Comparison of ENCODE assay signal across 28 cellular contexts in the genomic region with DNA sequence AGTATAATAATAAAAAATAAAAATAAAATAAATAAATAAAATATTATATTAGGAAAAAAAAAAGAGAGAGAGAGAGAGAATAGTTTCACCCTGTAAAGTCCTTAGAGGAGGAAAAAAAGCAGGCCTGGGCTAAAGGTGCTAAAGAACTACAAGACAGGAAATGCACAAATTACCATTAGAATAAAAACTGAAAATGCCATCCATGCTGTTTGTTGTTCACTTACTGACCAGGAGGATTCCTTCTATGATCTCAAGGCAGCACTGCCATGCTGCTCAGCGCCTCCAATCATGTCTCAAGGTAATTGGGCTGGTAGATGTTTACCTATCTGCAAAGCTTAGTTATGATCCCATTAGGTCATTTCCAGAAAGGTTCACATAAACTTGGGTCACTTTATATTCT.
"Had no signal": no experiment of that assay in that cellular context is flagged by ENCODE, and none has a peak within 500 bp of the region (broad histone marks: within the 10 kb centered on the region; RNA-seq: fewer than 3 reads in every experiment).

No MANE protein-coding gene starts in this region.

- H3K4me3 Mint-ChIP-seq: stimulated activated effector memory CD8-positive, alpha-beta T cell treated with anti-CD3 and anti-CD28 coated beads, Interleukin-12 subunit alpha, Interleukin-12 subunit beta, amount 100 ng/mL, for 72 hours; stimulated activated memory B cell treated with anti-CD40 and anti-IgM and Interleukin-4, amounts not matched to agents 10 μg/mL and 1 μg/mL and 100 μg/mL, for 72 hours; stimulated activated naive B cell treated with anti-CD40 and anti-IgM and Interleukin-4, amounts not matched to agents 10 μg/mL and 1 μg/mL and 100 μg/mL, for 72 hours; stimulated activated naive CD8-positive, alpha-beta T cell treated with anti-CD3 and anti-CD28 coated beads, Interleukin-15, amount 100 ng/mL, for 72 hours; stimulated activated naive CD8-positive, alpha-beta T cell treated with anti-CD3 and anti-CD28 coated beads, Interleukin-15, Interleukin-2, amounts not matched to agents 100 ng/mL and 50 ng/mL, for 24 hours; type B pancreatic cell had no signal

- H3K27ac Mint-ChIP-seq: stimulated activated effector memory CD8-positive, alpha-beta T cell treated with anti-CD3 and anti-CD28 coated beads, Interleukin-12 subunit alpha, Interleukin-12 subunit beta, amount 100 ng/mL, for 72 hours; stimulated activated memory B cell treated with anti-CD40 and anti-IgM and Interleukin-4, amounts not matched to agents 10 μg/mL and 1 μg/mL and 100 μg/mL, for 72 hours; stimulated activated naive B cell treated with anti-CD40 and anti-IgM and Interleukin-4, amounts not matched to agents 10 μg/mL and 1 μg/mL and 100 μg/mL, for 72 hours; stimulated activated naive CD8-positive, alpha-beta T cell treated with anti-CD3 and anti-CD28 coated beads, Interleukin-15, amount 100 ng/mL, for 72 hours; stimulated activated naive CD8-positive, alpha-beta T cell treated with anti-CD3 and anti-CD28 coated beads, Interleukin-15, Interleukin-2, amounts not matched to agents 100 ng/mL and 50 ng/mL, for 24 hours; type B pancreatic cell had no signal

- H3K27ac ChIP-seq: stomach, suprapubic skin, testis, thoracic aorta, thyroid gland, tibial artery, tibial nerve, transverse colon, upper lobe of left lung, upper lobe of right lung, uterus, vagina had no signal

- H3K27me3 ChIP-seq: stomach, suprapubic skin, testis, thyroid gland, tibial artery, tibial nerve, transverse colon, upper lobe of left lung, upper lobe of right lung, uterus, vagina had no signal

- H3K4me1 Mint-ChIP-seq: stimulated activated effector memory CD8-positive, alpha-beta T cell treated with anti-CD3 and anti-CD28 coated beads, Interleukin-12 subunit alpha, Interleukin-12 subunit beta, amount 100 ng/mL, for 72 hours; stimulated activated memory B cell treated with anti-CD40 and anti-IgM and Interleukin-4, amounts not matched to agents 10 μg/mL and 1 μg/mL and 100 μg/mL, for 72 hours; stimulated activated naive B cell treated with anti-CD40 and anti-IgM and Interleukin-4, amounts not matched to agents 10 μg/mL and 1 μg/mL and 100 μg/mL, for 72 hours; stimulated activated naive CD8-positive, alpha-beta T cell treated with anti-CD3 and anti-CD28 coated beads, Interleukin-15, amount 100 ng/mL, for 72 hours had no signal

- H3K4me3 ChIP-seq: stomach, suprapubic skin, testis, thoracic aorta, thyroid gland, tibial artery, tibial nerve, transverse colon, upper lobe of left lung, upper lobe of right lung, uterus, vagina had no signal

- H3K36me3 ChIP-seq: stomach, suprapubic skin, thoracic aorta, thyroid gland, tibial artery, tibial nerve, transverse colon, upper lobe of left lung, upper lobe of right lung, uterus, vagina had no signal

- H3K36me3 Mint-ChIP-seq: stimulated activated effector memory CD8-positive, alpha-beta T cell treated with anti-CD3 and anti-CD28 coated beads, Interleukin-12 subunit alpha, Interleukin-12 subunit beta, amount 100 ng/mL, for 72 hours; stimulated activated memory B cell treated with anti-CD40 and anti-IgM and Interleukin-4, amounts not matched to agents 10 μg/mL and 1 μg/mL and 100 μg/mL, for 72 hours; stimulated activated naive B cell treated with anti-CD40 and anti-IgM and Interleukin-4, amounts not matched to agents 10 μg/mL and 1 μg/mL and 100 μg/mL, for 72 hours; type B pancreatic cell had no signal

- H3K9me3 Mint-ChIP-seq: type B pancreatic cell had no signal

- DNase-seq: stimulated activated CD4-positive, alpha-beta T cell treated with anti-CD3 and anti-CD28 coated beads, Interleukin-2, amount 100 ng/mL, for 48 hours; stimulated activated CD4-positive, alpha-beta T cell treated with anti-CD3 and anti-CD28 coated beads, Interleukin-4, amount 100 ng/mL, for 1 hour; stimulated activated CD4-positive, alpha-beta T cell treated with anti-CD3 and anti-CD28 coated beads, Interleukin-4, amount 100 ng/mL, for 24 hours; stimulated activated CD4-positive, alpha-beta T cell treated with anti-CD3 and anti-CD28 coated beads, Interleukin-4, amount 100 ng/mL, for 4 hours; stimulated activated CD8-positive, alpha-beta memory T cell treated with anti-CD3 and anti-CD28 coated beads, Interleukin-4, amount 100 ng/mL, for 48 hours; stimulated activated naive B cell treated with anti-CD40 and anti-IgM and Interleukin-4, amounts not matched to agents 10 μg/mL and 1 μg/mL and 100 μg/mL, for 72 hours; stimulated activated naive CD4-positive, alpha-beta T cell; stimulated activated naive CD4-positive, alpha-beta T cell treated with Interleukin-2 at 50 U/mL for 16 hours; stimulated activated naive CD8-positive, alpha-beta T cell treated with anti-CD3 and anti-CD28 coated beads, Interleukin-15, amount 100 ng/mL, for 72 hours; stimulated activated naive CD8-positive, alpha-beta T cell treated with anti-CD3 and anti-CD28 coated beads, Interleukin-15, Interleukin-2, amounts not matched to agents 100 U/mL and 50 U/mL, for 24 hours; stomach; substantia nigra; testis; thyroid gland; tibial artery; transverse colon; trophoblast cell; upper lobe of left lung; upper lobe of right lung; uterus had no signal

- H3K27me3 Mint-ChIP-seq: stimulated activated naive CD8-positive, alpha-beta T cell treated with anti-CD3 and anti-CD28 coated beads, Interleukin-15, amount 100 ng/mL, for 72 hours; stimulated activated naive CD8-positive, alpha-beta T cell treated with anti-CD3 and anti-CD28 coated beads, Interleukin-15, Interleukin-2, amounts not matched to agents 100 ng/mL and 50 ng/mL, for 24 hours had no signal

- ATAC-seq: stimulated activated effector memory CD8-positive, alpha-beta T cell treated with anti-CD3 and anti-CD28 coated beads, Interleukin-12 subunit alpha, Interleukin-12 subunit beta, amount 100 ng/mL, for 72 hours; stimulated activated memory B cell treated with anti-CD40 and anti-IgM and Interleukin-4, amounts not matched to agents 10 μg/mL and 1 μg/mL and 100 μg/mL, for 72 hours; stimulated activated naive B cell treated with anti-CD40 and anti-IgM and Interleukin-4, amounts not matched to agents 10 μg/mL and 1 μg/mL and 100 μg/mL, for 72 hours; stimulated activated naive CD8-positive, alpha-beta T cell treated with anti-CD3 and anti-CD28 coated beads, Interleukin-15, amount 100 ng/mL, for 72 hours; stimulated activated naive CD8-positive, alpha-beta T cell treated with anti-CD3 and anti-CD28 coated beads, Interleukin-15, Interleukin-2, amounts not matched to agents 100 U/mL and 50 U/mL, for 24 hours; upper lobe of right lung had no signal

- H3K9me3 ChIP-seq: stomach, suprapubic skin, testis, thoracic aorta, thyroid gland, tibial artery, tibial nerve, transverse colon, upper lobe of left lung, upper lobe of right lung, uterus, vagina had no signal

- H3K4me1 ChIP-seq: stomach, suprapubic skin, testis, thyroid gland, tibial artery, tibial nerve, transverse colon, upper lobe of left lung, upper lobe of right lung, uterus, vagina had no signal
